Comparison of ENCODE assay signal across 15 cellular contexts in genomic region chr16:88618956-88619667, GRCh38. TPM values are rescaled to one million over a fixed set of nuclear protein-coding genes. Genes with fewer than 3 reads are reported as not detected.
DNase-seq lines count a peak whose midpoint lies in the region; ATAC-seq, FAIRE-seq and TF ChIP-seq lines count a peak whose summit lies in the region.
"Had no signal": no experiment of that assay in that cellular context is flagged by ENCODE, and none has a peak within 500 bp of the region (broad histone marks: within the 10 kb centered on the region; RNA-seq: fewer than 3 reads in every experiment).

No MANE protein-coding gene starts in this region.

- H2AFZ ChIP-seq in H1 (ENCODE audit: low read length) (no peak overlapping the region), osteoblast (ENCODE audit: low read length) (no peak overlapping the region)

- H4K91ac ChIP-seq in H1 (replicated peaks; ENCODE audit: insufficient read length, low read length), result no peak overlapping the region

- H3K27ac ChIP-seq in H1 (ENCODE audit: low read depth, low read length) (no peak overlapping the region; the same call in 1 of the 2 replicates), osteoblast (ENCODE audit: low read depth, low read length) (no peak overlapping the region), SJCRH30 (no peak overlapping the region)
- H3K27ac ChIP-seq: esophagus muscularis mucosa had no signal

- 94% methylated on average over 19 of the region's 19 CpGs; no CpG with 5 or more reads in 1 of the 2 experiments for WGBS in H1 (ENCODE audit: extremely low coverage in 1 of 2, insufficient coverage in 1 of 2, insufficient read length in 1 of 2, insufficient replicate concordance in 2 of 2, low coverage in 1 of 2, low lambda C conversion rate in 2 of 2, missing lambda C conversion rate in 1 of 2), 2 experiments

- no peak for DNase-seq in activated CD8-positive, alpha-beta memory T cell treated with anti-CD3 and anti-CD28 coated beads, Interleukin-2, amount 10 ng/mL, durations not matched to agents 7 days and 5 days
- DNase-seq in activated CD8-positive, alpha-beta memory T cell treated with anti-CD3 and anti-CD28 coated beads for 24 hours, result no peak
- DNase-seq in H1 (ENCODE audit: low read depth in 1 of 2, low spot score in 2 of 2) (no peak), osteoblast (ENCODE audit: insufficient read length, low spot score, missing footprints) (peak; percentile 56), NCI-H128 (lab: John Stamatoyannopoulos, UW; ENCODE audit: unreplicated experiment) (no peak), SJCRH30 (no peak)
- DNase-seq: ACHN, head of caudate nucleus, posterior cingulate gyrus had no signal

- 0 out of 2 replicates have a peak overlapping the region, but pooled peaks have one; percentile 17 for H2BK12ac ChIP-seq in H1 (ENCODE audit: low read depth, low read length)

- FAIRE-seq in H1 (lab: Jason Lieb, UNC), result no peak
- FAIRE-seq: D721Med had no signal

- TF ChIP-seq POLR2A in H1 (IDR thresholded peaks at IDR 0.05; ENCODE audit: control extremely low read depth in 1 of 2, low read depth in 2 of 2, low read length in 2 of 2), result no peak

- no peak overlapping the region for H3K4me3 Mint-ChIP-seq in activated CD8-positive, alpha-beta memory T cell treated with anti-CD3 and anti-CD28 coated beads, Interleukin-2, amount 10 ng/mL, durations not matched to agents 7 days and 5 days
- H3K4me3 Mint-ChIP-seq in IgD-negative memory B cell, result peak overlapping the region in 1 of 4 donors; percentile 60

- peak overlapping the region; percentile 26; the same call in 1 of the 2 replicates for H2BK5ac ChIP-seq in H1 (ENCODE audit: low read depth, low read length)

- H3K4me2 ChIP-seq in H1 (ENCODE audit: insufficient read depth in 1 of 2, low read depth in 2 of 2, low read length in 2 of 2) (no peak overlapping the region), osteoblast (ENCODE audit: insufficient read depth, low read length) (no peak overlapping the region)

- no peak overlapping the region for H3K14ac ChIP-seq in H1 (ENCODE audit: insufficient read length)

- TF ChIP-seq CTCF in H1 (IDR thresholded peaks at IDR 0.05; ENCODE audit: control extremely low read depth in 1 of 3, insufficient read depth in 1 of 3, low read depth in 1 of 3, low read length in 3 of 3), result no peak
- no peak for TF ChIP-seq CTCF in osteoblast (IDR thresholded peaks at IDR 0.05; ENCODE audit: extremely low read depth, low read depth, low read length)

- H2BK20ac ChIP-seq in H1 (ENCODE audit: low read length), result no peak overlapping the region

- no peaks in the 10 kb centered on the region for H3K9me3 Mint-ChIP-seq in activated CD8-positive, alpha-beta memory T cell treated with anti-CD3 and anti-CD28 coated beads, Interleukin-2, amount 10 ng/mL, durations not matched to agents 7 days and 5 days (ENCODE audit: low read depth)
- no peaks in the 10 kb centered on the region for H3K9me3 Mint-ChIP-seq in IgD-negative memory B cell

- H3K36me3 ChIP-seq in H1 (ENCODE audit: control insufficient read depth in 2 of 4, insufficient read depth in 4 of 4, low read length in 3 of 4), result peaks cover 15 to 25% (median 22%) of the 10 kb centered on the region in 4 experiments
- H3K36me3 ChIP-seq in osteoblast (ENCODE audit: insufficient read depth, low read length), result peaks cover 24% of the 10 kb centered on the region
- peaks cover 2% of the 10 kb centered on the region; the same call in 1 of the 2 replicates for H3K36me3 ChIP-seq in SJCRH30

- H3K36me3 Mint-ChIP-seq in activated CD8-positive, alpha-beta memory T cell treated with anti-CD3 and anti-CD28 coated beads, Interleukin-2, amount 10 ng/mL, durations not matched to agents 7 days and 5 days, result peaks cover 22% of the 10 kb centered on the region
- no peaks in the 10 kb centered on the region for H3K36me3 Mint-ChIP-seq in IgD-negative memory B cell

- H3K23me2 ChIP-seq in H1 (ENCODE audit: low read depth, low read length), result no peaks in the 10 kb centered on the region

- POLR2A ChIA-PET in H1 (lab: Charles Lee; ENCODE audit: partially characterized antibody), result interaction anchor here (1.1 to 1.3 kb wide), 2 partner anchors 14 to 19 kb away, joined by 3 read pairs; partner anchors contain the start of gene IL17C

- H2BK15ac ChIP-seq in H1 (ENCODE audit: low read length), result no peak overlapping the region

- H3K4me1 ChIP-seq in H1 (replicated peaks in 1 of 4; ENCODE audit: control insufficient read depth in 3 of 4, insufficient read depth in 4 of 4, low read length in 3 of 4), result peaks cover 0 to 6% (median 0%) of the 10 kb centered on the region in 4 experiments; a peak in 1 of 7 replicates
- H3K4me1 ChIP-seq in osteoblast (ENCODE audit: insufficient read depth, low read length), result no peaks in the 10 kb centered on the region
- H3K4me1 ChIP-seq in SJCRH30, result no peaks in the 10 kb centered on the region; the same call in 1 of the 2 replicates

- peak overlapping the region; percentile 79 for H3K27ac Mint-ChIP-seq in activated CD8-positive, alpha-beta memory T cell treated with anti-CD3 and anti-CD28 coated beads, Interleukin-2, amount 10 ng/mL, durations not matched to agents 7 days and 5 days
- peak overlapping the region in 2 of 3 donors; percentile 68 to 90 for H3K27ac Mint-ChIP-seq in IgD-negative memory B cell

- H3K56ac ChIP-seq in H1 (replicated peaks; ENCODE audit: insufficient read length, low read depth, low read length), result no peak overlapping the region

- H4K8ac ChIP-seq in H1 (ENCODE audit: extremely low read depth, insufficient read depth, low read length), result no peak overlapping the region

- no peak overlapping the region for H2BK120ac ChIP-seq in H1 (replicated peaks; ENCODE audit: low read depth, low read length)

- H3K27me3 ChIP-seq in H1 (replicated peaks in 1 of 4; ENCODE audit: control insufficient read depth in 3 of 4, extremely low read depth in 1 of 4, insufficient read depth in 3 of 4, low read length in 3 of 4) (no peaks in the 10 kb centered on the region), osteoblast (ENCODE audit: insufficient read depth, low read length) (no peaks in the 10 kb centered on the region), SJCRH30 (no peaks in the 10 kb centered on the region)
- H3K27me3 ChIP-seq: esophagus muscularis mucosa had no signal

- H4K5ac ChIP-seq in H1 (ENCODE audit: insufficient read length, low read depth, low read length), result no peak overlapping the region

- H3K79me2 ChIP-seq in H1 (ENCODE audit: control insufficient read depth in 1 of 2, insufficient read depth in 2 of 2, low read length in 2 of 2), result peaks cover 0 to 13% of the 10 kb centered on the region in 2 experiments; a peak in 1 of 4 replicates
- peaks cover 45% of the 10 kb centered on the region for H3K79me2 ChIP-seq in osteoblast (ENCODE audit: insufficient read depth, low read length)

- H3K9me3 ChIP-seq in H1 (ENCODE audit: insufficient read depth in 2 of 2, low read depth in 1 of 2, low read length in 1 of 2), result no peaks in the 10 kb centered on the region
- no peaks in the 10 kb centered on the region for H3K9me3 ChIP-seq in osteoblast (ENCODE audit: low read depth, low read length)
- no peaks in the 10 kb centered on the region for H3K9me3 ChIP-seq in SJCRH30 (replicated peaks)
- H3K9me3 ChIP-seq: esophagus muscularis mucosa had no signal

- no peak overlapping the region for H3K18ac ChIP-seq in H1 (ENCODE audit: extremely low read depth, low read length)

- peaks cover 19% of the 10 kb centered on the region for H3K79me1 ChIP-seq in H1 (ENCODE audit: low read depth, low read length)

- H2AK5ac ChIP-seq in H1 (ENCODE audit: low read depth, low read length), result no peak overlapping the region

- no peak overlapping the region for H3K9ac ChIP-seq in H1 (replicated peaks in 1 of 4; ENCODE audit: extremely low read depth in 1 of 4, low read depth in 3 of 4, low read length in 3 of 4)

- CTCF ChIA-PET in activated CD8-positive, alpha-beta memory T cell treated with anti-CD3 and anti-CD28 coated beads, Interleukin-2, amount 10 ng/mL, durations not matched to agents 7 days and 5 days (lab: Charles Lee), result interaction anchor here (0.6 to 3.0 kb wide), 12 partner anchors 10 to 182 kb away, joined by 3 to 15 read pairs (median 4); partner anchors contain the start of genes CYBA, MVD and ZC3H18
- CTCF ChIA-PET in H1 (lab: Charles Lee; ENCODE audit: partially characterized antibody), result interaction anchor here (0.8 to 2.7 kb wide), 8 partner anchors 9 to 181 kb away, joined by 3 to 14 read pairs (median 3); no protein-coding TSS in a partner anchor

- no peak for TF ChIP-seq RAD21 in H1 (IDR thresholded peaks at IDR 0.05 in 1 of 2, conservative IDR thresholded peaks at IDR 0.05 in 1 of 2; ENCODE audit: low read depth in 2 of 2, low read length in 2 of 2)

- H3K4me3 ChIP-seq in H1 (ENCODE audit: extremely low read depth in 1 of 4, insufficient read depth in 2 of 4, low read depth in 3 of 4, low read length in 4 of 4) (no peak overlapping the region), osteoblast (ENCODE audit: insufficient read depth, low read length) (no peak overlapping the region), SJCRH30 (no peak overlapping the region)
- H3K4me3 ChIP-seq: esophagus muscularis mucosa had no signal

- no peak overlapping the region for H3K4ac ChIP-seq in H1 (replicated peaks; ENCODE audit: insufficient read length, low read depth, low read length)

- peaks cover 33% of the 10 kb centered on the region for H3K4me1 Mint-ChIP-seq in activated CD8-positive, alpha-beta memory T cell treated with anti-CD3 and anti-CD28 coated beads, Interleukin-2, amount 10 ng/mL, durations not matched to agents 7 days and 5 days
- peaks cover 0 to 3% (median 0%) of the 10 kb centered on the region in 3 donors for H3K4me1 Mint-ChIP-seq in IgD-negative memory B cell

- H3K23ac ChIP-seq in H1 (ENCODE audit: insufficient read length), result no peak overlapping the region

- no peak for TF ChIP-seq EP300 in H1 (IDR thresholded peaks at IDR 0.05; ENCODE audit: borderline replicate concordance in 1 of 2, low read depth in 2 of 2, low read length in 2 of 2)

- H4K20me1 ChIP-seq in H1 (replicated peaks in 1 of 2; ENCODE audit: control insufficient read depth in 1 of 2, insufficient read depth in 2 of 2, low read length in 2 of 2) (peaks cover 17% of the 10 kb centered on the region in 2 experiments), osteoblast (ENCODE audit: insufficient read depth, low read length) (peaks cover 32% of the 10 kb centered on the region)

- H3K27me3 Mint-ChIP-seq in activated CD8-positive, alpha-beta memory T cell treated with anti-CD3 and anti-CD28 coated beads, Interleukin-2, amount 10 ng/mL, durations not matched to agents 7 days and 5 days, result no peaks in the 10 kb centered on the region
- H3K27me3 Mint-ChIP-seq in IgD-negative memory B cell, result no peaks in the 10 kb centered on the region

- no peak for ATAC-seq in activated CD8-positive, alpha-beta memory T cell treated with anti-CD3 and anti-CD28 coated beads, Interleukin-2, amount 10 ng/mL, durations not matched to agents 7 days and 5 days
- no peak for ATAC-seq in HG02763 (IDR thresholded peaks at IDR 0.05; ENCODE audit: unreplicated experiment)

RNA-seq across cellular contexts. Expression of gene IL17C, which starts 19.3 kb away (rescaled TPM):
- under 1 TPM in 1 of 2 experiments, not detected in 1; 0.29 TPM for total RNA-seq in activated CD8-positive, alpha-beta memory T cell treated with anti-CD3 and anti-CD28 coated beads, Interleukin-2, amount 10 ng/mL, durations not matched to agents 7 days and 5 days
- not detected for polyA plus RNA-seq in IgD-negative memory B cell
- total RNA-seq in H1 (2021; fragmentation: NEBNext Ultra II Directional; extraction: Animal tissue kit (Norgen Biotek cat#: 25700)), result 1.1 and 1.4 TPM in 2 replicates
- polyA plus RNA-seq in H1 (2011; rRNA removed), result 1.9 and 3.0 TPM in 2 replicates
- 1.4 TPM for polyA plus RNA-seq in H1 (2011; cell fraction: cytosol; rRNA removed)
- 4.2 TPM for polyA plus RNA-seq in H1 (2011; cell fraction: nucleus; rRNA removed)
- 2.1 to 3.1 TPM (median 2.5 TPM) in 4 replicates for polyA plus RNA-seq in H1 (2012, experiment 1 of 2)
- 2.6 TPM for polyA plus RNA-seq in H1 (2012, experiment 2 of 2)
- 3.1 TPM for polyA plus RNA-seq in H1 (2013, experiment 1 of 2)
- polyA plus RNA-seq in H1 (2013, experiment 2 of 2), result 3.4 TPM
- 0.34 and 0.41 TPM in 2 replicates for polyA minus RNA-seq in H1 (2011; rRNA and poly(A)+ RNA removed)
- 1.5 TPM for polyA minus RNA-seq in H1 (2011; cell fraction: cytosol; rRNA and poly(A)+ RNA removed)
- 2.6 TPM for polyA minus RNA-seq in H1 (2011; cell fraction: nucleus; rRNA and poly(A)+ RNA removed)
- under 0.01 and 0.29 TPM in 2 replicates for total RNA-seq in osteoblast
- not detected in 2 replicates for total RNA-seq in SJCRH30 (2014; rRNA removed; shearing (Covaris generic))
- total RNA-seq: esophagus muscularis mucosa, mucosa of gallbladder, temporal lobe had no signal

RNA-seq across cellular contexts. Expression of gene CYBA, which starts 31.7 kb away (rescaled TPM):
- total RNA-seq in activated CD8-positive, alpha-beta memory T cell treated with anti-CD3 and anti-CD28 coated beads, Interleukin-2, amount 10 ng/mL, durations not matched to agents 7 days and 5 days, result 100 to 1,000 TPM; 461 to 494 TPM
- polyA plus RNA-seq in IgD-negative memory B cell, result 1,890 TPM
- total RNA-seq in H1 (2021; fragmentation: NEBNext Ultra II Directional; extraction: Animal tissue kit (Norgen Biotek cat#: 25700)), result 136 and 161 TPM in 2 replicates
- 254 and 340 TPM in 2 replicates for polyA plus RNA-seq in H1 (2011; rRNA removed)
- polyA plus RNA-seq in H1 (2011; cell fraction: cytosol; rRNA removed), result 233 TPM
- 322 TPM for polyA plus RNA-seq in H1 (2011; cell fraction: nucleus; rRNA removed)
- polyA plus RNA-seq in H1 (2012, experiment 1 of 2), result 69.1 to 193 TPM (median 184 TPM) in 4 replicates
- 245 TPM for polyA plus RNA-seq in H1 (2012, experiment 2 of 2)
- 267 TPM for polyA plus RNA-seq in H1 (2013, experiment 1 of 2)
- polyA plus RNA-seq in H1 (2013, experiment 2 of 2), result 285 TPM
- 41.6 and 53.9 TPM in 2 replicates for polyA minus RNA-seq in H1 (2011; rRNA and poly(A)+ RNA removed)
- polyA minus RNA-seq in H1 (2011; cell fraction: cytosol; rRNA and poly(A)+ RNA removed), result 80.0 TPM
- 68.6 TPM for polyA minus RNA-seq in H1 (2011; cell fraction: nucleus; rRNA and poly(A)+ RNA removed)
- 144 and 250 TPM in 2 replicates for total RNA-seq in osteoblast
- 0.24 and 0.76 TPM in 2 replicates for total RNA-seq in SJCRH30 (2014; rRNA removed; shearing (Covaris generic))

RNA-seq across cellular contexts. Expression of gene MVD, which starts 43.8 kb away (rescaled TPM):
- total RNA-seq in activated CD8-positive, alpha-beta memory T cell treated with anti-CD3 and anti-CD28 coated beads, Interleukin-2, amount 10 ng/mL, durations not matched to agents 7 days and 5 days, result 100 to 1,000 TPM; 112 to 134 TPM
- polyA plus RNA-seq in IgD-negative memory B cell, result 26.0 TPM
- total RNA-seq in H1 (2021; fragmentation: NEBNext Ultra II Directional; extraction: Animal tissue kit (Norgen Biotek cat#: 25700)), result 77.3 and 80.6 TPM in 2 replicates
- polyA plus RNA-seq in H1 (2011; rRNA removed), result 47.2 and 72.1 TPM in 2 replicates
- polyA plus RNA-seq in H1 (2011; cell fraction: cytosol; rRNA removed), result 74.6 TPM
- 130 TPM for polyA plus RNA-seq in H1 (2011; cell fraction: nucleus; rRNA removed)
- 52.7 to 95.2 TPM (median 88.5 TPM) in 4 replicates for polyA plus RNA-seq in H1 (2012, experiment 1 of 2)
- polyA plus RNA-seq in H1 (2012, experiment 2 of 2), result 64.7 TPM
- 71.4 TPM for polyA plus RNA-seq in H1 (2013, experiment 1 of 2)
- polyA plus RNA-seq in H1 (2013, experiment 2 of 2), result 71.3 TPM
- 15.9 and 21.7 TPM in 2 replicates for polyA minus RNA-seq in H1 (2011; rRNA and poly(A)+ RNA removed)
- polyA minus RNA-seq in H1 (2011; cell fraction: cytosol; rRNA and poly(A)+ RNA removed), result 39.8 TPM
- polyA minus RNA-seq in H1 (2011; cell fraction: nucleus; rRNA and poly(A)+ RNA removed), result 41.1 TPM
- 67.3 and 73.1 TPM in 2 replicates for total RNA-seq in osteoblast
- total RNA-seq in SJCRH30 (2014; rRNA removed; shearing (Covaris generic)), result 12.6 and 21.0 TPM in 2 replicates

RNA-seq across cellular contexts. Expression of gene ZC3H18, which starts 48.9 kb away (rescaled TPM):
- 10 to 100 TPM; 88.1 to 93.9 TPM for total RNA-seq in activated CD8-positive, alpha-beta memory T cell treated with anti-CD3 and anti-CD28 coated beads, Interleukin-2, amount 10 ng/mL, durations not matched to agents 7 days and 5 days
- polyA plus RNA-seq in IgD-negative memory B cell (17.5 TPM), H1 (2011; rRNA removed) (12.1 and 19.2 TPM in 2 replicates)
- total RNA-seq in H1 (2021; fragmentation: NEBNext Ultra II Directional; extraction: Animal tissue kit (Norgen Biotek cat#: 25700)), result 70.3 and 73.2 TPM in 2 replicates
- 17.0 TPM for polyA plus RNA-seq in H1 (2011; cell fraction: cytosol; rRNA removed)
- 42.7 TPM for polyA plus RNA-seq in H1 (2011; cell fraction: nucleus; rRNA removed)
- 44.2 to 48.4 TPM (median 46.4 TPM) in 4 replicates for polyA plus RNA-seq in H1 (2012, experiment 1 of 2)
- 35.2 TPM for polyA plus RNA-seq in H1 (2012, experiment 2 of 2)
- 47.2 TPM for polyA plus RNA-seq in H1 (2013, experiment 1 of 2)
- 44.5 TPM for polyA plus RNA-seq in H1 (2013, experiment 2 of 2)
- 6.4 and 11.1 TPM in 2 replicates for polyA minus RNA-seq in H1 (2011; rRNA and poly(A)+ RNA removed)
- polyA minus RNA-seq in H1 (2011; cell fraction: cytosol; rRNA and poly(A)+ RNA removed), result 19.7 TPM
- polyA minus RNA-seq in H1 (2011; cell fraction: nucleus; rRNA and poly(A)+ RNA removed), result 18.5 TPM
- 10.6 and 10.9 TPM in 2 replicates for total RNA-seq in osteoblast
- 19.2 and 21.0 TPM in 2 replicates for total RNA-seq in SJCRH30 (2014; rRNA removed; shearing (Covaris generic))

Comparison
In these comparisons a context has a peak if more than half of its experiments do, and no peak if none do; other contexts are left out.
1. RNA of gene CYBA, which starts 31.7 kb away (total RNA-seq): 461 to 494 TPM in activated CD8-positive, alpha-beta memory T cell treated with anti-CD3 and anti-CD28 coated beads, Interleukin-2, amount 10 ng/mL, durations not matched to agents 7 days and 5 days, 144 to 250 TPM in osteoblast and 136 to 161 TPM in H1; 0.24 to 0.76 TPM in SJCRH30; every median in the first group is over 10 times any median in the second.